In genomic region chr15:51006336-51006985, GRCh38 we compare ENCODE assay signal across 17 cellular contexts.
A peak's percentile ranks its signal among the peaks of the same experiment; 100 is the strongest.
DNase-seq lines count a peak whose midpoint lies in the region; ATAC-seq, FAIRE-seq and TF ChIP-seq lines count a peak whose summit lies in the region.
"Had no signal": no experiment of that assay in that cellular context is flagged by ENCODE, and none has a peak within 500 bp of the region (broad histone marks: within the 10 kb centered on the region; RNA-seq: fewer than 3 reads in every experiment).

No MANE protein-coding gene starts in this region.

- intact Hi-C loops in activated CD4-positive, alpha-beta T cell treated with anti-CD3 and anti-CD28 coated beads for 36 hours (cut with DNase I, micrococcal nuclease): no loop called here
- intact Hi-C loops in left colon (cut with DNase I, micrococcal nuclease): no loop called here

- CTCF ChIA-PET in activated CD4-positive, alpha-beta T cell treated with anti-CD3 and anti-CD28 coated beads for 36 hours (lab: Charles Lee): interaction anchor here (0.5 kb wide), 1 partner anchor 227 kb away, joined by 3 read pairs; no protein-coding TSS in a partner anchor

- POLR2A ChIA-PET in activated CD4-positive, alpha-beta T cell treated with anti-CD3 and anti-CD28 coated beads for 36 hours (lab: Charles Lee): no interaction called here

- ATAC-seq in activated CD4-positive, alpha-beta T cell treated with anti-CD3 and anti-CD28 coated beads for 36 hours: peak; percentile 63
- peak; percentile 80 for ATAC-seq in left colon
- ATAC-seq: A549; CD8-positive, alpha-beta T cell; GM23338 had no signal

- H3K4me3 Mint-ChIP-seq in activated CD4-positive, alpha-beta T cell treated with anti-CD3 and anti-CD28 coated beads for 36 hours: no peak overlapping the region
- no peak overlapping the region for H3K4me3 Mint-ChIP-seq in type B pancreatic cell
- H3K4me3 Mint-ChIP-seq: CD14-positive monocyte; CD8-positive, alpha-beta T cell; GM23338 had no signal

- no peak for TF ChIP-seq CTCF in type B pancreatic cell (conservative IDR thresholded peaks at IDR 0.05)

- FAIRE-seq in GM19239 (lab: Jason Lieb, UNC): peak; percentile 52
- FAIRE-seq: A549, GM12891, H54 had no signal

- no peak for DNase-seq in activated CD4-positive, alpha-beta T cell treated with anti-CD3 and anti-CD28 coated beads for 36 hours
- DNase-seq in activated CD4-positive, alpha-beta T cell treated with anti-CD3 and anti-CD28 coated beads for 4 hours: no peak
- no peak for DNase-seq in GM19239 (ENCODE audit: insufficient read length, low spot score)
- DNase-seq in left colon: no peak
- DNase-seq in type B pancreatic cell (ENCODE audit: extremely low spot score, unreplicated experiment): no peak
- DNase-seq in NOMO-1 treated with dmso at 0.1 percent for 144 hours (lab: John Stamatoyannopoulos, UW; ENCODE audit: unreplicated experiment): no peak
- DNase-seq in NK-92 treated with Interleukin-12 subunit alpha and Interleukin-12 subunit beta, amount 100 ng/mL, for 24 hours (lab: John Stamatoyannopoulos, UW): no peak
- DNase-seq: Calu3; CD8-positive, alpha-beta T cell; DMS79 treated with DMSO at 0.1 percent for 48 hours; GF-D8; HCEC 1CT had no signal

- no peak overlapping the region for H3K27ac Mint-ChIP-seq in activated CD4-positive, alpha-beta T cell treated with anti-CD3 and anti-CD28 coated beads for 36 hours
- peak overlapping the region; percentile 76 for H3K27ac Mint-ChIP-seq in type B pancreatic cell
- H3K27ac Mint-ChIP-seq: CD14-positive monocyte; CD8-positive, alpha-beta T cell; GM23338 had no signal

- H3K36me3 Mint-ChIP-seq in activated CD4-positive, alpha-beta T cell treated with anti-CD3 and anti-CD28 coated beads for 36 hours (ENCODE audit: low read depth): peaks cover 36% of the 10 kb centered on the region
- peaks cover 15% of the 10 kb centered on the region for H3K36me3 Mint-ChIP-seq in type B pancreatic cell

- no peaks in the 10 kb centered on the region for H3K27me3 Mint-ChIP-seq in activated CD4-positive, alpha-beta T cell treated with anti-CD3 and anti-CD28 coated beads for 36 hours
- no peaks in the 10 kb centered on the region for H3K27me3 Mint-ChIP-seq in type B pancreatic cell

- peaks cover 7% of the 10 kb centered on the region for H3K9me3 Mint-ChIP-seq in activated CD4-positive, alpha-beta T cell treated with anti-CD3 and anti-CD28 coated beads for 36 hours (ENCODE audit: low read depth)
- H3K9me3 Mint-ChIP-seq in type B pancreatic cell: peaks cover 11% of the 10 kb centered on the region

- peaks cover 3% of the 10 kb centered on the region for H3K4me1 Mint-ChIP-seq in activated CD4-positive, alpha-beta T cell treated with anti-CD3 and anti-CD28 coated beads for 36 hours
- H3K4me1 Mint-ChIP-seq in type B pancreatic cell (ENCODE audit: unreplicated experiment): peaks cover 4% of the 10 kb centered on the region
